In genomic region chr1:160258177-160258798, GRCh38 we compare ENCODE assay signal across 24 cellular contexts. TPM values are rescaled to one million over a fixed set of nuclear protein-coding genes. Genes with fewer than 3 reads are reported as not detected.
DNase-seq lines count a peak whose midpoint lies in the region; ATAC-seq and TF ChIP-seq lines count a peak whose summit lies in the region.
"Had no signal": no experiment of that assay in that cellular context is flagged by ENCODE, and none has a peak within 500 bp of the region (broad histone marks: within the 10 kb centered on the region; RNA-seq: fewer than 3 reads in every experiment).

No MANE protein-coding gene starts in this region.

- intact Hi-C loops in CD4-positive, alpha-beta T cell (cut with DNase I, micrococcal nuclease): no loop called here
- intact Hi-C loops in dorsolateral prefrontal cortex (cut with DNase I): loop anchor here in 1 of 2 donors (10.0 kb wide), 1 partner anchor 323 kb away; no protein-coding TSS in a partner anchor

- no peaks in the 10 kb centered on the region for H3K27me3 Mint-ChIP-seq in CD4-positive, alpha-beta T cell
- peaks cover 4% of the 10 kb centered on the region for H3K27me3 Mint-ChIP-seq in neural progenitor cell (ENCODE audit: insufficient read depth, low read depth)

- H3K27ac Mint-ChIP-seq in CD4-positive, alpha-beta T cell: peak overlapping the region; percentile 97
- H3K27ac Mint-ChIP-seq in neural progenitor cell: no peak overlapping the region
- H3K27ac Mint-ChIP-seq: activated T-helper 1 cell treated with anti-CD3 and anti-CD28 coated beads, Interleukin-12 subunit alpha, Interleukin-12 subunit beta, Interleukin-2, Interleukin-4 antibody, amounts not matched to agents 30 ng/mL and 10 ng/mL and 1 ng/mL, durations not matched to agents 14 hours and 24 hours and 36 hours had no signal

- H3K4me1 ChIP-seq in Loucy (ENCODE audit: insufficient read depth, low read length, poor library complexity, severe bottlenecking) (peaks cover 49% of the 10 kb centered on the region), neural progenitor cell (peaks cover 24% of the 10 kb centered on the region)

- H3K27ac ChIP-seq in CD4-positive, alpha-beta T cell (ENCODE audit: low read depth, low read length): no peak overlapping the region
- H3K27ac ChIP-seq in dorsolateral prefrontal cortex (peak overlapping the region in 57 of 59 donors; percentile 40 to 99 (median 84)), neural progenitor cell (peak overlapping the region; percentile 8)
- H3K27ac ChIP-seq: body of pancreas, C4-2B, foreskin keratinocyte, SK-N-MC, uterus had no signal

- CTCF ChIA-PET in CD4-positive, alpha-beta T cell (lab: Charles Lee): interaction anchor here (1.4 kb wide), 1 partner anchor 65 kb away, joined by 3 read pairs; no protein-coding TSS in a partner anchor

- peaks cover 46% of the 10 kb centered on the region for H3K36me3 Mint-ChIP-seq in CD4-positive, alpha-beta T cell (ENCODE audit: low read depth)
- peaks cover 7% of the 10 kb centered on the region for H3K36me3 Mint-ChIP-seq in neural progenitor cell

- no peaks in the 10 kb centered on the region for H3K9me3 Mint-ChIP-seq in CD4-positive, alpha-beta T cell
- H3K9me3 Mint-ChIP-seq in neural progenitor cell: no peaks in the 10 kb centered on the region
- H3K9me3 Mint-ChIP-seq: activated T-helper 1 cell treated with anti-CD3 and anti-CD28 coated beads, Interleukin-12 subunit alpha, Interleukin-12 subunit beta, Interleukin-2, Interleukin-4 antibody, amounts not matched to agents 30 ng/mL and 10 ng/mL and 1 ng/mL, durations not matched to agents 14 hours and 24 hours and 36 hours had no signal

- H3F3A ChIP-seq in Loucy (ENCODE audit: low read depth): no peaks in the 10 kb centered on the region
- peaks cover 19% of the 10 kb centered on the region for H3F3A ChIP-seq in neural progenitor cell (ENCODE audit: low read depth)

- H4K20me1 ChIP-seq in Loucy (ENCODE audit: insufficient read depth, low read length, poor library complexity, severe bottlenecking): peaks cover 38% of the 10 kb centered on the region
- peaks cover 32% of the 10 kb centered on the region for H4K20me1 ChIP-seq in neural progenitor cell (ENCODE audit: low read depth)

- TF ChIP-seq CTCF in CD4-positive, alpha-beta T cell (IDR thresholded peaks at IDR 0.05): no peak
- no peak for TF ChIP-seq CTCF in Loucy (conservative IDR thresholded peaks at IDR 0.05; ENCODE audit: low read length)
- TF ChIP-seq CTCF in dorsolateral prefrontal cortex (IDR thresholded peaks at IDR 0.05 in 54 of 56, conservative IDR thresholded peaks at IDR 0.05 in 2 of 56; ENCODE audit: low read depth in 1 of 56, partially characterized antibody in 56 of 56): no peak
- no peak for TF ChIP-seq CTCF in neural progenitor cell (IDR thresholded peaks at IDR 0.05)

- no peaks in the 10 kb centered on the region for H3K9me2 ChIP-seq in Loucy (replicated peaks; ENCODE audit: low read depth, low read length)

- H3K4me1 Mint-ChIP-seq in CD4-positive, alpha-beta T cell (ENCODE audit: low read depth): peaks cover 61% of the 10 kb centered on the region
- H3K4me1 Mint-ChIP-seq in neural progenitor cell: peaks cover 33% of the 10 kb centered on the region

- H3K9me3 ChIP-seq in CD4-positive, alpha-beta T cell (ENCODE audit: control insufficient read depth, low read length): no peaks in the 10 kb centered on the region
- no peaks in the 10 kb centered on the region for H3K9me3 ChIP-seq in Loucy (ENCODE audit: insufficient read depth, low read depth, low read length)
- no peaks in the 10 kb centered on the region for H3K9me3 ChIP-seq in neural progenitor cell (ENCODE audit: low read depth)
- H3K9me3 ChIP-seq: body of pancreas, uterus had no signal

- peak overlapping the region; percentile 98 for H3K9ac ChIP-seq in Loucy (ENCODE audit: low read depth, low read length, poor library complexity, severe bottlenecking)
- H3K9ac ChIP-seq in neural progenitor cell: no peak overlapping the region

- no peak for DNase-seq in CD4-positive, alpha-beta T cell
- no peak for DNase-seq in dorsolateral prefrontal cortex
- no peak for DNase-seq in neural progenitor cell (ENCODE audit: low spot score)
- DNase-seq in NCI-H2196 treated with DMSO at 0.1 percent for 48 hours (lab: John Stamatoyannopoulos, UW; ENCODE audit: unreplicated experiment): no peak
- no peak for DNase-seq in UCSD-AML1 (lab: John Stamatoyannopoulos, UW; ENCODE audit: unreplicated experiment)
- no peak for DNase-seq in GM19238 (ENCODE audit: insufficient read length, low spot score)
- DNase-seq: activated CD4-positive, alpha-beta T cell treated with anti-CD3 and anti-CD28 coated beads for 48 hours; body of pancreas; effector memory CD4-positive, alpha-beta T cell; foreskin keratinocyte; left ventricle myocardium superior; NCI-H1092 treated with DMSO at 0.1 percent for 48 hours; NCI-H187 treated with DMSO at 0.1 percent for 48 hours; NCI-H226; posterior cingulate gyrus; RPMI8226; stimulated activated CD8-positive, alpha-beta memory T cell treated with anti-CD3 and anti-CD28 coated beads, Interleukin-4, amount 100 ng/mL, for 48 hours; uterus had no signal

- H2AFZ ChIP-seq in Loucy (ENCODE audit: low read length) (no peak overlapping the region), neural progenitor cell (replicated peaks) (no peak overlapping the region)

- H3K27me3 ChIP-seq in CD4-positive, alpha-beta T cell (ENCODE audit: control insufficient read depth, insufficient read depth, low read length): no peaks in the 10 kb centered on the region
- H3K27me3 ChIP-seq in Loucy (ENCODE audit: insufficient read depth, low read length, poor library complexity, severe bottlenecking): no peaks in the 10 kb centered on the region
- no peaks in the 10 kb centered on the region for H3K27me3 ChIP-seq in dorsolateral prefrontal cortex
- no peaks in the 10 kb centered on the region for H3K27me3 ChIP-seq in neural progenitor cell
- H3K27me3 ChIP-seq: body of pancreas, foreskin keratinocyte, uterus had no signal

- H3K4me2 ChIP-seq in Loucy (ENCODE audit: low read depth, low read length, poor library complexity, severe bottlenecking) (peak overlapping the region; percentile 88), neural progenitor cell (no peak overlapping the region)

- POLR2A ChIA-PET in CD4-positive, alpha-beta T cell (lab: Charles Lee): interaction anchor here (0.6 to 6.4 kb wide), 2 partner anchors 26 to 393 kb away, joined by 3 to 73 read pairs; partner anchors contain the start of gene PEX19

- no peak for ATAC-seq in CD4-positive, alpha-beta T cell (ENCODE audit: poor library complexity)
- ATAC-seq: body of pancreas, foreskin keratinocyte, HCT116, left ventricle myocardium superior, sciatic nerve had no signal

- H3K36me3 ChIP-seq in Loucy (ENCODE audit: insufficient read depth, low read length) (no peaks in the 10 kb centered on the region), neural progenitor cell (no peaks in the 10 kb centered on the region)
- H3K36me3 ChIP-seq: uterus had no signal

- H3K4me3 Mint-ChIP-seq in CD4-positive, alpha-beta T cell: no peak overlapping the region
- no peak overlapping the region for H3K4me3 Mint-ChIP-seq in neural progenitor cell
- H3K4me3 Mint-ChIP-seq: activated T-helper 1 cell treated with anti-CD3 and anti-CD28 coated beads, Interleukin-12 subunit alpha, Interleukin-12 subunit beta, Interleukin-2, Interleukin-4 antibody, amounts not matched to agents 30 ng/mL and 10 ng/mL and 1 ng/mL, durations not matched to agents 14 hours and 24 hours and 36 hours had no signal

- H3K4me3 ChIP-seq in Loucy (ENCODE audit: low read length, poor library complexity, severe bottlenecking): peak overlapping the region; percentile 29
- peak overlapping the region in 7 of 59 donors; percentile 1 to 96 (median 6) for H3K4me3 ChIP-seq in dorsolateral prefrontal cortex
- no peak overlapping the region for H3K4me3 ChIP-seq in neural progenitor cell
- H3K4me3 ChIP-seq: body of pancreas, SK-N-MC, uterus had no signal

- peaks cover 61% of the 10 kb centered on the region for H3K79me2 ChIP-seq in Loucy (ENCODE audit: insufficient read depth, low read length)
- H3K79me2 ChIP-seq in neural progenitor cell (ENCODE audit: low read depth): peaks cover 79% of the 10 kb centered on the region

RNA-seq across cellular contexts. Expression of gene DCAF8, which starts 4.1 kb away (rescaled TPM):
- total RNA-seq in CD4-positive, alpha-beta T cell: 100 to 1,000 TPM; 151 to 154 TPM
- total RNA-seq in dorsolateral prefrontal cortex (100 to 1,000 TPM; 111 to 260 (median 188) TPM), neural progenitor cell (ENCODE audit: low replicate concordance) (105 and 132 TPM in 2 replicates)

RNA-seq across cellular contexts. Expression of gene PEX19, which starts 26.6 kb away (rescaled TPM):
- total RNA-seq in CD4-positive, alpha-beta T cell: 10 to 100 TPM; 32.0 to 33.4 TPM
- total RNA-seq in dorsolateral prefrontal cortex (100 to 1,000 TPM in 52 of 120 experiments, 10 to 100 TPM in 68; 63.4 to 123 (median 97.5) TPM), neural progenitor cell (ENCODE audit: low replicate concordance) (74.6 and 103 TPM in 2 replicates)

RNA-seq across cellular contexts. Expression of gene PEA15, which starts 53.1 kb away (rescaled TPM):
- 10 to 100 TPM in 1 of 2 experiments, 1 to 10 TPM in 1; 9.4 to 10.3 TPM for total RNA-seq in CD4-positive, alpha-beta T cell
- 100 to 1,000 TPM; 342 to 812 (median 617) TPM for total RNA-seq in dorsolateral prefrontal cortex
- total RNA-seq in neural progenitor cell (ENCODE audit: low replicate concordance): 39.1 and 63.5 TPM in 2 replicates
